Comparison of ENCODE assay signal across 8 cellular contexts in genomic region chr12:109480356-109480755, GRCh38.
"Had no signal": no experiment of that assay in that cellular context is flagged by ENCODE, and none has a peak within 500 bp of the region (broad histone marks: within the 10 kb centered on the region; RNA-seq: fewer than 3 reads in every experiment).

No MANE protein-coding gene starts in this region.

- H2AFZ ChIP-seq: GM23338 had no signal

- H3K36me3 Mint-ChIP-seq: IgD-negative memory B cell had no signal

- H3K27ac ChIP-seq: HL-60 had no signal

- H3K27ac Mint-ChIP-seq: GM23338, H9, IgD-negative memory B cell had no signal

- ATAC-seq: GM23338, HepG2 had no signal

- H3K4me2 ChIP-seq: GM23338 had no signal

- DNase-seq: H9, HCEC 1CT had no signal

- H3K4me3 Mint-ChIP-seq: GM23338, H9 had no signal

- H3K27me3 Mint-ChIP-seq: IgD-negative memory B cell had no signal

- H3K9me3 Mint-ChIP-seq: GM23338, H9, IgD-negative memory B cell had no signal

- H3K4me3 ChIP-seq: GM23338 had no signal

- FAIRE-seq: H1, H54, HepG2 had no signal
